9 cellular contexts compared by ENCODE assay signal in genomic region chr6:13395272-13396237, GRCh38.
DNase-seq lines count a peak whose midpoint lies in the region; ATAC-seq and TF ChIP-seq lines count a peak whose summit lies in the region.
"Had no signal": no experiment of that assay in that cellular context is flagged by ENCODE, and none has a peak within 500 bp of the region (broad histone marks: within the 10 kb centered on the region; RNA-seq: fewer than 3 reads in every experiment).

No MANE protein-coding gene starts in this region.

- no peaks in the 10 kb centered on the region for H3K36me3 ChIP-seq in stomach smooth muscle (ENCODE audit: control insufficient read depth in 2 of 2, insufficient read depth in 2 of 2, low read length in 2 of 2)
- H3K36me3 ChIP-seq in effector memory CD4-positive, alpha-beta T cell (ENCODE audit: control insufficient read depth, insufficient read depth, low read length), result no peaks in the 10 kb centered on the region
- H3K36me3 ChIP-seq in vagina, result no peaks in the 10 kb centered on the region

- ATAC-seq in GM19023 (IDR thresholded peaks at IDR 0.05; ENCODE audit: unreplicated experiment), result no peak

- H3K27ac ChIP-seq in stomach smooth muscle (ENCODE audit: low read length), result peak overlapping the region; percentile 67
- no peak overlapping the region for H3K27ac ChIP-seq in effector memory CD4-positive, alpha-beta T cell (ENCODE audit: insufficient read depth, low read length, poor library complexity, severe bottlenecking)
- no peak overlapping the region for H3K27ac ChIP-seq in vagina
- H3K27ac ChIP-seq: parathyroid adenoma had no signal

- no peak for TF ChIP-seq POLR2A in vagina (IDR thresholded peaks at IDR 0.05)

- H3K4me3 ChIP-seq in stomach smooth muscle (ENCODE audit: low read length in 2 of 2) (peak overlapping the region in 1 of 2 donors; percentile 29), vagina (no peak overlapping the region)
- H3K4me3 ChIP-seq in effector memory CD4-positive, alpha-beta T cell (ENCODE audit: insufficient read depth, low read depth, low read length, poor library complexity, severe bottlenecking), result no peak overlapping the region

- intact Hi-C loops in vagina (cut with DNase I), result no loop called here

- no peak overlapping the region for H3K9ac ChIP-seq in stomach smooth muscle (ENCODE audit: low read length in 2 of 2)
- H3K9ac ChIP-seq: parathyroid adenoma had no signal

- H3K9me3 ChIP-seq in stomach smooth muscle (ENCODE audit: control insufficient read depth in 2 of 2, low read length in 2 of 2), result no peaks in the 10 kb centered on the region
- no peaks in the 10 kb centered on the region for H3K9me3 ChIP-seq in effector memory CD4-positive, alpha-beta T cell (ENCODE audit: control insufficient read depth, low read length)
- H3K9me3 ChIP-seq in vagina, result no peaks in the 10 kb centered on the region

- in situ Hi-C loops in KBM-7 (cut with MboI; ENCODE audit: low pct_unique_long_range_greater_than_20kb, low sequenced_read_pairs), result no loop called here

- no peak for TF ChIP-seq CTCF in GM10266 (IDR thresholded peaks at IDR 0.05; ENCODE audit: control insufficient read depth, insufficient read depth, low read depth, missing control alignments)
- no peak for TF ChIP-seq CTCF in vagina (IDR thresholded peaks at IDR 0.05)

- DNase-seq in GM10266 (ENCODE audit: extremely low spot score) (peak; percentile 49), KBM-7 (peak; percentile 90), amniotic epithelial cell (ENCODE audit: low read depth) (peak; percentile 98), iris pigment epithelial cell (ENCODE audit: low read depth) (peak; percentile 92), vagina (ENCODE audit: extremely low spot score in 2 of 2) (no peak)
- DNase-seq in effector memory CD4-positive, alpha-beta T cell, result no peak

- H3K4me1 ChIP-seq in stomach smooth muscle (ENCODE audit: control insufficient read depth, insufficient read depth, low read length) (peaks cover 34% of the 10 kb centered on the region), vagina (peaks cover 20% of the 10 kb centered on the region)
- H3K4me1 ChIP-seq in effector memory CD4-positive, alpha-beta T cell (ENCODE audit: control insufficient read depth, insufficient read depth, low read length, poor library complexity, severe bottlenecking), result no peaks in the 10 kb centered on the region

- H3K27me3 ChIP-seq in stomach smooth muscle (ENCODE audit: control insufficient read depth in 1 of 2, insufficient read depth in 2 of 2, low read length in 2 of 2) (no peaks in the 10 kb centered on the region), vagina (no peaks in the 10 kb centered on the region)
- no peaks in the 10 kb centered on the region for H3K27me3 ChIP-seq in effector memory CD4-positive, alpha-beta T cell (replicated peaks; ENCODE audit: control insufficient read depth, insufficient read depth, low read length, poor library complexity, severe bottlenecking)

Comparison
In these comparisons a context has a peak if more than half of its experiments do, and no peak if none do; other contexts are left out.
1. DNase-seq: peak in GM10266 (single experiment), KBM-7 (single experiment), amniotic epithelial cell (single experiment) and iris pigment epithelial cell (single experiment); none in effector memory CD4-positive, alpha-beta T cell (0 of 3) and vagina (0 of 2).